8 cellular contexts compared by ENCODE assay signal in genomic region chr7:23055582-23056178, GRCh38. TPM values are rescaled to one million over a fixed set of nuclear protein-coding genes. Genes with fewer than 3 reads are reported as not detected.
DNase-seq lines count a peak whose midpoint lies in the region; ATAC-seq and TF ChIP-seq lines count a peak whose summit lies in the region.

No MANE protein-coding gene starts in this region.

- peak; percentile 96 for ATAC-seq in CD8-positive, alpha-beta T cell
- ATAC-seq in GM19438 (IDR thresholded peaks at IDR 0.05; ENCODE audit: low read depth, unreplicated experiment): peak; percentile 64
- ATAC-seq in HG02840 (IDR thresholded peaks at IDR 0.05; ENCODE audit: low FRiP score, unreplicated experiment): no peak

- peak; percentile 99 for TF ChIP-seq CTCF in CD8-positive, alpha-beta T cell (IDR thresholded peaks at IDR 0.05)
- peak; percentile 50 to 95 (median 92) for TF ChIP-seq CTCF in Peyer's patch (IDR thresholded peaks at IDR 0.05)
- TF ChIP-seq CTCF in progenitor cell of endocrine pancreas (IDR thresholded peaks at IDR 0.05; ENCODE audit: unreplicated experiment): peak; percentile 89

- H3K27me3 Mint-ChIP-seq in CD8-positive, alpha-beta T cell (ENCODE audit: low read depth): no peaks in the 10 kb centered on the region
- no peaks in the 10 kb centered on the region for H3K27me3 Mint-ChIP-seq in progenitor cell of endocrine pancreas

- no peak overlapping the region for H3K4me3 ChIP-seq in CD8-positive, alpha-beta T cell (ENCODE audit: low read depth, low read length)
- H3K4me3 ChIP-seq in Jurkat, Clone E6-1 (ENCODE audit: low read length): no peak overlapping the region
- H3K4me3 ChIP-seq in Peyer's patch: no peak overlapping the region

- H3K27ac ChIP-seq in CD8-positive, alpha-beta T cell (ENCODE audit: low read depth, low read length): no peak overlapping the region
- H3K27ac ChIP-seq in Peyer's patch: no peak overlapping the region

- no peaks in the 10 kb centered on the region for H3K36me3 ChIP-seq in CD8-positive, alpha-beta T cell (ENCODE audit: insufficient read depth, low read length)
- no peaks in the 10 kb centered on the region for H3K36me3 ChIP-seq in Peyer's patch

- intact Hi-C loops in CD8-positive, alpha-beta T cell (cut with DNase I, micrococcal nuclease): loop anchor here (1.0 to 10.0 kb wide), 11 partner anchors 41 to 943 kb away; partner anchors contain the start of genes HYCC1 (in 1 of the 2), IL6 (in 1 of the 2) and TOMM7 (in 1 of the 2)

- H3K27me3 ChIP-seq in CD8-positive, alpha-beta T cell (ENCODE audit: insufficient read depth, low read length): no peaks in the 10 kb centered on the region
- H3K27me3 ChIP-seq in Peyer's patch: no peaks in the 10 kb centered on the region

- H3K4me1 Mint-ChIP-seq in CD8-positive, alpha-beta T cell (ENCODE audit: low read depth): no peaks in the 10 kb centered on the region
- H3K4me1 Mint-ChIP-seq in progenitor cell of endocrine pancreas (ENCODE audit: low read depth): peaks cover 7% of the 10 kb centered on the region

- H3K4me1 ChIP-seq in CD8-positive, alpha-beta T cell (ENCODE audit: insufficient read depth, low read length): no peaks in the 10 kb centered on the region
- no peaks in the 10 kb centered on the region for H3K4me1 ChIP-seq in Peyer's patch

- no peaks in the 10 kb centered on the region for H3K36me3 Mint-ChIP-seq in CD8-positive, alpha-beta T cell
- no peaks in the 10 kb centered on the region for H3K36me3 Mint-ChIP-seq in progenitor cell of endocrine pancreas (ENCODE audit: insufficient read depth)

- CTCF ChIA-PET in CD8-positive, alpha-beta T cell (lab: Charles Lee): interaction anchor here (0.6 to 6.9 kb wide), 58 partner anchors 9 to 952 kb away, joined by 3 to 129 read pairs (median 4); partner anchors contain the start of genes HYCC1 and IL6

- no peaks in the 10 kb centered on the region for H3K9me3 ChIP-seq in CD8-positive, alpha-beta T cell (ENCODE audit: low read length)
- H3K9me3 ChIP-seq in Peyer's patch: no peaks in the 10 kb centered on the region

- no peak for TF ChIP-seq POLR2A in Peyer's patch (IDR thresholded peaks at IDR 0.05)

- no peak overlapping the region for H3K27ac Mint-ChIP-seq in CD8-positive, alpha-beta T cell
- no peak overlapping the region for H3K27ac Mint-ChIP-seq in progenitor cell of endocrine pancreas

- no peaks in the 10 kb centered on the region for H3K9me3 Mint-ChIP-seq in CD8-positive, alpha-beta T cell
- H3K9me3 Mint-ChIP-seq in progenitor cell of endocrine pancreas (ENCODE audit: low read depth): no peaks in the 10 kb centered on the region

- peak; percentile 18 to 58 (median 41) for DNase-seq in CD8-positive, alpha-beta T cell
- peak; percentile 70 for DNase-seq in Jurkat, Clone E6-1 (ENCODE audit: low read depth, low spot score)
- DNase-seq in Peyer's patch (peak in 2 of 3 donors; percentile 49 to 81), globus pallidus (ENCODE audit: low spot score) (peak; percentile 76), progenitor cell of endocrine pancreas (ENCODE audit: low spot score, unreplicated experiment) (peak; percentile 29)
- DNase-seq in activated effector memory CD4-positive, alpha-beta T cell treated with Interleukin-2 at 50 U/mL for 16 hours: peak; percentile 8

- POLR2A ChIA-PET in CD8-positive, alpha-beta T cell (lab: Charles Lee): interaction anchor here (0.7 to 0.9 kb wide), 2 partner anchors 51 to 199 kb away, joined by 3 read pairs; no protein-coding TSS in a partner anchor

- no peak overlapping the region for H3K4me3 Mint-ChIP-seq in CD8-positive, alpha-beta T cell
- no peak overlapping the region for H3K4me3 Mint-ChIP-seq in progenitor cell of endocrine pancreas (ENCODE audit: low read depth)

RNA-seq across cellular contexts. Expression of gene HYCC1, which starts 41.8 kb away (rescaled TPM):
- 10 to 100 TPM; 10.7 to 13.5 TPM for total RNA-seq in CD8-positive, alpha-beta T cell
- polyA plus RNA-seq in Jurkat, Clone E6-1 (2012; ENCODE audit: insufficient read depth, insufficient read length): 18.4 TPM
- total RNA-seq in Peyer's patch: 10 to 100 TPM; 26.0 to 47.0 (median 34.1) TPM
- total RNA-seq in progenitor cell of endocrine pancreas: 65.2 and 66.0 TPM in 2 replicates

RNA-seq across cellular contexts. Expression of gene KLHL7, which starts 49.9 kb away (rescaled TPM):
- 10 to 100 TPM; 19.2 to 20.2 TPM for total RNA-seq in CD8-positive, alpha-beta T cell
- 70.2 TPM for polyA plus RNA-seq in Jurkat, Clone E6-1 (2012; ENCODE audit: insufficient read depth, insufficient read length)
- total RNA-seq in Peyer's patch (10 to 100 TPM; 16.7 to 53.6 (median 23.1) TPM), progenitor cell of endocrine pancreas (64.2 and 68.9 TPM in 2 replicates)

Comparison
In these comparisons a context has a peak if more than half of its experiments do, and no peak if none do; other contexts are left out.
1. DNase-seq: peak in every context shown above with its lines; median percentile 76 in globus pallidus; 70 in Jurkat, Clone E6-1; 65 in Peyer's patch; 41 in CD8-positive, alpha-beta T cell; 29 in progenitor cell of endocrine pancreas; 8 in activated effector memory CD4-positive, alpha-beta T cell treated with Interleukin-2 at 50 U/mL for 16 hours.